Comparison of ENCODE assay signal across 8 cellular contexts in the genomic region with DNA sequence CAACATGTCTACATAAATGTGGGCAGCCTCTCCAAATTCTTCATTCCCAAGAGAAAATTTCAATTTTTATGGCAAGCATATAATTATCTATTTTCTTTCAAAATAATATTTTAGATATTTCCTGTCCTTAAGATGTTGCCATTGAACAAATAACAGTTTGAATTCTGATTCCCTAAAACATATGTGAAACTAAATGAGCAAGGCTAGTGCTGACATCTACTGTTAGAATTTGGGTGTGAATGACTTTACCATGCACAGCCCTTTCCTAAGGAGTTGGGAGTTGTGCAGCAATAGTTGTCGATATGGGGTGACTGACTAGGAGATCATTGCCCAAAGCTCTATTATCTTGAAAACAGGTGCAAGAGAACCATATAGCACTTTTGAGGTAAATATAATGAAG.
A peak's percentile ranks its signal among the peaks of the same experiment; 100 is the strongest.
DNase-seq lines count a peak whose midpoint lies in the region; ATAC-seq and TF ChIP-seq lines count a peak whose summit lies in the region.

No MANE protein-coding gene starts in this region.

- no peak overlapping the region for H2BK12ac ChIP-seq in neuronal stem cell (ENCODE audit: low read length)

- H3K4me3 ChIP-seq in GM12864 (ENCODE audit: low read depth, low read length) (no peak overlapping the region), PC-3 (ENCODE audit: low read length) (no peak overlapping the region), esophagus muscularis mucosa (no peak overlapping the region), neuronal stem cell (ENCODE audit: low read length in 2 of 2) (no peak overlapping the region)

- H3K4ac ChIP-seq in neuronal stem cell (ENCODE audit: low read length) = no peak overlapping the region

- H3K4me2 ChIP-seq in PC-3 (ENCODE audit: low read length) (no peak overlapping the region), neuronal stem cell (ENCODE audit: insufficient read depth, low read length, poor library complexity, severe bottlenecking) (no peak overlapping the region)

- no TSS peak for BruUV-seq in PC-3 (replicated peaks; lab: Mats Ljungman, UMichigan)

- H4K20me1 ChIP-seq in PC-3 (ENCODE audit: low read length) = no peaks in the 10 kb centered on the region

- H3K14ac ChIP-seq in neuronal stem cell (ENCODE audit: low read length) = no peak overlapping the region

- no peaks in the 10 kb centered on the region for H3K79me1 ChIP-seq in neuronal stem cell (ENCODE audit: low read depth, low read length)

- no peaks in the 10 kb centered on the region for H3K9me3 ChIP-seq in PC-3 (ENCODE audit: low read length)
- H3K9me3 ChIP-seq in esophagus muscularis mucosa = no peaks in the 10 kb centered on the region
- peaks cover 0 to 4% of the 10 kb centered on the region in 2 donors for H3K9me3 ChIP-seq in neuronal stem cell (replicated peaks in 1 of 2; ENCODE audit: control insufficient read depth in 2 of 2, insufficient read depth in 1 of 2, low read depth in 1 of 2, low read length in 2 of 2)

- no peak overlapping the region for H3K27ac ChIP-seq in PC-3 (ENCODE audit: low read length)
- no peak overlapping the region for H3K27ac ChIP-seq in esophagus muscularis mucosa (replicated peaks in 1 of 4)
- H3K27ac ChIP-seq in neuronal stem cell (replicated peaks; ENCODE audit: low read length) = no peak overlapping the region

- no peaks in the 10 kb centered on the region for H3K36me3 ChIP-seq in PC-3 (ENCODE audit: low read depth, low read length)
- no peaks in the 10 kb centered on the region for H3K36me3 ChIP-seq in esophagus muscularis mucosa
- H3K36me3 ChIP-seq in neuronal stem cell (replicated peaks in 1 of 2; ENCODE audit: control insufficient read depth in 2 of 2, insufficient read depth in 2 of 2, low read length in 2 of 2) = no peaks in the 10 kb centered on the region

- no peak for TF ChIP-seq POLR2A in esophagus muscularis mucosa (IDR thresholded peaks at IDR 0.05; ENCODE audit: low read depth)

- no peaks in the 10 kb centered on the region for H3K79me2 ChIP-seq in PC-3 (ENCODE audit: low read length)

- H3K4me1 Mint-ChIP-seq in T-cell = no peaks in the 10 kb centered on the region

- no peaks in the 10 kb centered on the region for H3K9me3 Mint-ChIP-seq in T-cell

- H3K27me3 ChIP-seq in PC-3 (ENCODE audit: low read length) = no peaks in the 10 kb centered on the region
- H3K27me3 ChIP-seq in esophagus muscularis mucosa = no peaks in the 10 kb centered on the region
- H3K27me3 ChIP-seq in neuronal stem cell (ENCODE audit: control insufficient read depth in 3 of 3, insufficient read depth in 3 of 3, low read depth in 1 of 3, low read length in 3 of 3) = no peaks in the 10 kb centered on the region

- CTCF ChIA-PET in PC-3 (lab: Charles Lee) (no interaction called here), T-cell (lab: Charles Lee) (no interaction called here)

- intact Hi-C loops in PC-3 (cut with micrococcal nuclease) = loop anchor here (1.0 to 10.0 kb wide), 5 partner anchors 252 to 859 kb away; no protein-coding TSS in a partner anchor
- intact Hi-C loops in esophagus muscularis mucosa (cut with DNase I) = loop anchor here (10.0 kb wide), 2 partner anchors 249 to 819 kb away; no protein-coding TSS in a partner anchor

- H3K27ac Mint-ChIP-seq in T-cell = no peak overlapping the region

- no peak overlapping the region for H4K8ac ChIP-seq in neuronal stem cell (ENCODE audit: low read depth, low read length)

- ATAC-seq in PC-3 (peak; percentile 93), GM18867 (IDR thresholded peaks at IDR 0.05; ENCODE audit: unreplicated experiment) (no peak), T-cell (replicated peaks in 1 of 4) (no peak)

- H3K9ac ChIP-seq in PC-3 (ENCODE audit: low read length) (no peak overlapping the region), neuronal stem cell (ENCODE audit: low read depth, low read length, poor library complexity) (no peak overlapping the region)

- no peak overlapping the region for H3K4me3 Mint-ChIP-seq in T-cell

- no peaks in the 10 kb centered on the region for H3K9me2 ChIP-seq in PC-3 (replicated peaks; ENCODE audit: low read length)

- H2AFZ ChIP-seq in PC-3 (ENCODE audit: low read length) = no peak overlapping the region
- no peak overlapping the region for H2AFZ ChIP-seq in neuronal stem cell (ENCODE audit: low read length)

- no peak overlapping the region for H4K91ac ChIP-seq in neuronal stem cell (ENCODE audit: low read depth, low read length, poor library complexity)

- H3F3A ChIP-seq in PC-3 (ENCODE audit: low read length, unreplicated experiment) = no peaks in the 10 kb centered on the region

- DNase-seq in A172 (ENCODE audit: low spot score) = peak; percentile 52
- DNase-seq in GM12864 (ENCODE audit: low read depth) = no peak
- DNase-seq in PC-3 = peak; percentile 77
- DNase-seq in esophagus muscularis mucosa (ENCODE audit: extremely low spot score) = no peak
- peak; percentile 5 for DNase-seq in neuronal stem cell (ENCODE audit: low spot score)
- no peak for DNase-seq in islet precursor cell
- no peak for DNase-seq in T-cell

- H2AK5ac ChIP-seq in neuronal stem cell (ENCODE audit: low read depth, low read length) = no peak overlapping the region

- H3K4me1 ChIP-seq in PC-3 (ENCODE audit: insufficient read depth, low read length) (peaks cover 12% of the 10 kb centered on the region), esophagus muscularis mucosa (no peaks in the 10 kb centered on the region), neuronal stem cell (ENCODE audit: control insufficient read depth in 2 of 2, insufficient read depth in 1 of 2, low read depth in 1 of 2, low read length in 2 of 2) (peaks cover 0 to 1% of the 10 kb centered on the region in 2 donors)

- TF ChIP-seq EP300 in esophagus muscularis mucosa (IDR thresholded peaks at IDR 0.05) = no peak

- no peaks in the 10 kb centered on the region for H3K36me3 Mint-ChIP-seq in T-cell

- peaks cover 11 to 27% of the 10 kb centered on the region in 2 donors for H3K27me3 Mint-ChIP-seq in T-cell

- H3K23ac ChIP-seq in neuronal stem cell (ENCODE audit: low read depth, low read length, poor library complexity) = no peak overlapping the region

- H2BK120ac ChIP-seq in neuronal stem cell (ENCODE audit: low read depth, low read length) = no peak overlapping the region

- WGBS in esophagus muscularis mucosa = 46% methylated on average over 1 of the region's 1 CpG
- WGBS in neuronal stem cell (ENCODE audit: extremely low coverage in 2 of 2, insufficient read length in 2 of 2, insufficient replicate concordance in 1 of 2), 2 donors = no CpG with 5 or more reads among the region's 1 CpG

- H2BK15ac ChIP-seq in neuronal stem cell (ENCODE audit: low read length) = no peak overlapping the region

- TF ChIP-seq CTCF in GM12864 (IDR thresholded peaks at IDR 0.05; ENCODE audit: low read depth, low read length, missing control alignments) (peak; percentile 37), PC-3 (conservative IDR thresholded peaks at IDR 0.05; ENCODE audit: low read depth, low read length) (peak; percentile 76), esophagus muscularis mucosa (IDR thresholded peaks at IDR 0.05) (peak; percentile 35 to 51 (median 40))

- no peak overlapping the region for H2BK5ac ChIP-seq in neuronal stem cell (ENCODE audit: low read length)

- POLR2A ChIA-PET in PC-3 (lab: Charles Lee; ENCODE audit: unreplicated experiment) = no interaction called here
- POLR2A ChIA-PET in T-cell (lab: Charles Lee) = no interaction called here

- H3K18ac ChIP-seq in neuronal stem cell (ENCODE audit: low read length) = no peak overlapping the region

Comparison
In these comparisons a context has a peak if more than half of its experiments do, and no peak if none do; other contexts are left out.
1. DNase-seq: peak in A172 (single experiment), PC-3 (single experiment) and neuronal stem cell (single experiment); none in GM12864 (single experiment), esophagus muscularis mucosa (single experiment), islet precursor cell (single experiment) and T-cell (0 of 34).
2. Peak in every context shown above with its lines, with median percentiles within 50 percentile points of each other: CTCF ChIP-seq.